Comparison of ENCODE assay signal across 1 cellular context in the genomic region with DNA sequence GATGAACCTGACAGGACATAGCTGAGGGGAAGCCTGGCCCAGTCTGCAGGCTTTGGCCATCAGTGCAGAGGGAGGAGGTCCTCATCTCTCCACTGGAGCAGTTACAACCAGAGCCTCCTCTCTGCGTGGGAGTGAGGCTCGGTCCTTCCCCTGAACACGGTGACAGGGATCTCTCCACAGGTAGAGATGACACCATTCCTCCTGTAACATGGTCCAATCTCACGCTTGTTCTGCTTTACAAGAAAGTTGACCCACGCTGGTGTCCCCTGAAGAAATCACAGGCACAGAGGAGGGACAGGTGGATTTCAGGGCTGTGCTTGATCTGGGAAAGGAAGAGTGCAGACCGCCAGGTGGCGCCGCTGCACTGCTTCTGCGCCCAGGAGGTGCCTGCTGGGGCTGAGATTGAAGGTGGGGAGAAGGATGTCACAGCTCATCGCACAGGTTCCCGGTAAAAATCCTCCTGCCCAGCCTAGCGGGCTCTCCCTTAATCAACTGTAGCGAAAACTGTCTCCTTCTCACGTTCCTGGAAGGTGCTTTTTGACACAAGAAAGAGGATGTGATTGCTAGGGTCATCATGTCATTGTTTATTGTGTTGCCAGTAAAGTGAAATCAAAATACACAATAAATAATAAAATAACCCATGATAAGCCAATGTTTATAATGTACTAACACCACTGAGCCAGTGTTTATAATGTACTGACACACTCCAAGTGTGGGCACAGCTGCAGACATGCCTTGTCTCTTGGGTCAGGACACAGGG.
TF ChIP-seq lines count a peak whose summit lies in the region.

No MANE protein-coding gene starts in this region.

TF ChIP-seq in H1, 55 proteins besides CTCF, POLR2A, EP300 and RAD21:
- TF ChIP-seq SRF (IDR thresholded peaks at IDR 0.05; ENCODE audit: low read depth, low read length) (no peak), GTF2F1 (IDR thresholded peaks at IDR 0.05; ENCODE audit: borderline replicate concordance, low read depth, low read length) (peak; percentile 18; the same call in 1 of the 2 replicates), POU5F1 (IDR thresholded peaks at IDR 0.05; ENCODE audit: low read depth, low read length) (no peak), SP1 (IDR thresholded peaks at IDR 0.05; ENCODE audit: low read depth, low read length) (no peak), ASH2L (IDR thresholded peaks at IDR 0.05; ENCODE audit: low read length) (no peak), JUND (IDR thresholded peaks at IDR 0.05; ENCODE audit: low read length) (peak; percentile 32; the same call in 1 of the 2 replicates), CBX5 (IDR thresholded peaks at IDR 0.05; ENCODE audit: low read depth, low read length) (no peak), SP4 (IDR thresholded peaks at IDR 0.05; ENCODE audit: low read length) (no peak), HDAC6 (IDR thresholded peaks at IDR 0.05; ENCODE audit: low read depth, low read length) (no peak), RXRA (IDR thresholded peaks at IDR 0.05; ENCODE audit: insufficient read depth, low read depth, low read length) (no peak), BACH1 (IDR thresholded peaks at IDR 0.05; ENCODE audit: low read length) (no peak), RBBP5 (IDR thresholded peaks at IDR 0.05; ENCODE audit: borderline replicate concordance, low read depth, low read length) (no peak), SIX5 (IDR thresholded peaks at IDR 0.05; ENCODE audit: low read depth, low read length) (no peak), TCF12 (IDR thresholded peaks at IDR 0.05; ENCODE audit: low read depth, low read length) (no peak), TEAD4 (IDR thresholded peaks at IDR 0.05; ENCODE audit: low read depth, low read length) (peak; percentile 30; the same call in 1 of the 2 replicates), GABPA (IDR thresholded peaks at IDR 0.05; ENCODE audit: borderline replicate concordance, insufficient read depth, low read length) (no peak), FOSL1 (IDR thresholded peaks at IDR 0.05; ENCODE audit: insufficient read depth, low read depth, low read length) (no peak), CHD2 (IDR thresholded peaks at IDR 0.05; ENCODE audit: low read length) (no peak), MAFK (IDR thresholded peaks at IDR 0.05; ENCODE audit: low read depth, low read length) (no peak), YY1 (IDR thresholded peaks at IDR 0.05; ENCODE audit: low read depth, low read length) (0 out of 2 replicates have a peak, but pooled peaks have one; percentile 25), EZH2 (IDR thresholded peaks at IDR 0.05; ENCODE audit: low read depth, low read length, severe bottlenecking) (no peak), KDM1A (IDR thresholded peaks at IDR 0.05; ENCODE audit: borderline replicate concordance, low read length) (no peak), USF2 (IDR thresholded peaks at IDR 0.05; ENCODE audit: low read length) (no peak), CHD1 (IDR thresholded peaks at IDR 0.05; ENCODE audit: low read depth, low read length) (no peak), TAF1 (IDR thresholded peaks at IDR 0.05; ENCODE audit: low read depth, low read length) (no peak), TBP (IDR thresholded peaks at IDR 0.05; ENCODE audit: low read depth, low read length) (peak; percentile 43; the same call in 1 of the 2 replicates), CTBP2 (IDR thresholded peaks at IDR 0.05; ENCODE audit: borderline replicate concordance, insufficient read depth, insufficient read length, low read length) (no peak), SAP30 (IDR thresholded peaks at IDR 0.05; ENCODE audit: insufficient read depth, insufficient replicate concordance, low read length) (no peak), EGR1 (IDR thresholded peaks at IDR 0.05; ENCODE audit: borderline replicate concordance, low read depth, low read length) (no peak), BCL11A (IDR thresholded peaks at IDR 0.05; ENCODE audit: low read depth in 2 of 2, low read length in 2 of 2) (no peak), JUN (IDR thresholded peaks at IDR 0.05; ENCODE audit: low read depth, low read length) (no peak), BRCA1 (IDR thresholded peaks at IDR 0.05; ENCODE audit: low read depth, low read length) (no peak), HDAC2 (IDR thresholded peaks at IDR 0.05; ENCODE audit: borderline replicate concordance in 1 of 2, low read depth in 2 of 2, low read length in 2 of 2) (no peak), RFX5 (IDR thresholded peaks at IDR 0.05; ENCODE audit: borderline replicate concordance, low read depth, low read length) (no peak; the same call in 1 of the 2 replicates), CEBPB (IDR thresholded peaks at IDR 0.05; ENCODE audit: low read depth, low read length) (no peak), NANOG (IDR thresholded peaks at IDR 0.05; ENCODE audit: insufficient read depth, low read depth, low read length, poor library complexity, severe bottlenecking) (no peak), PHF8 (conservative IDR thresholded peaks at IDR 0.05; ENCODE audit: low read depth, low read length) (no peak), MAX (IDR thresholded peaks at IDR 0.05) (peak; percentile 47), TAF7 (optimal IDR thresholded peaks at IDR 0.05; ENCODE audit: borderline replicate concordance, low read depth, low read length) (no peak), RNF2 (IDR thresholded peaks at IDR 0.05; ENCODE audit: borderline replicate concordance, low read depth, low read length, missing control alignments, poor library complexity, severe bottlenecking) (no peak), POLR2AphosphoS5 (IDR thresholded peaks at IDR 0.05; ENCODE audit: low read depth, low read length) (no peak), SIN3A (conservative IDR thresholded peaks at IDR 0.05 in 1 of 2, IDR thresholded peaks at IDR 0.05 in 1 of 2; ENCODE audit: low read depth in 1 of 2, low read length in 2 of 2) (0 out of 4 replicates have a peak, but pooled peaks of 1 of the 2 experiments have one; percentile 45), SIRT6 (IDR thresholded peaks at IDR 0.05; ENCODE audit: low read length) (no peak), ZNF274 (IDR thresholded peaks at IDR 0.05; ENCODE audit: borderline replicate concordance, extremely low read depth, low read length) (no peak), KDM5A (IDR thresholded peaks at IDR 0.05; ENCODE audit: low read length) (no peak), SP2 (IDR thresholded peaks at IDR 0.05; ENCODE audit: low read length) (no peak), SUZ12 (IDR thresholded peaks at IDR 0.05; ENCODE audit: low read length) (no peak), CBX8 (IDR thresholded peaks at IDR 0.05; ENCODE audit: borderline replicate concordance, low read depth, low read length) (no peak), KDM4A (IDR thresholded peaks at IDR 0.05; ENCODE audit: low read depth, low read length, severe bottlenecking) (no peak), CREB1 (IDR thresholded peaks at IDR 0.05) (0 out of 2 replicates have a peak, but pooled peaks have one; percentile 32), NRF1 (IDR thresholded peaks at IDR 0.05; ENCODE audit: low read depth, low read length) (no peak)
- TF ChIP-seq, protein P1, sequence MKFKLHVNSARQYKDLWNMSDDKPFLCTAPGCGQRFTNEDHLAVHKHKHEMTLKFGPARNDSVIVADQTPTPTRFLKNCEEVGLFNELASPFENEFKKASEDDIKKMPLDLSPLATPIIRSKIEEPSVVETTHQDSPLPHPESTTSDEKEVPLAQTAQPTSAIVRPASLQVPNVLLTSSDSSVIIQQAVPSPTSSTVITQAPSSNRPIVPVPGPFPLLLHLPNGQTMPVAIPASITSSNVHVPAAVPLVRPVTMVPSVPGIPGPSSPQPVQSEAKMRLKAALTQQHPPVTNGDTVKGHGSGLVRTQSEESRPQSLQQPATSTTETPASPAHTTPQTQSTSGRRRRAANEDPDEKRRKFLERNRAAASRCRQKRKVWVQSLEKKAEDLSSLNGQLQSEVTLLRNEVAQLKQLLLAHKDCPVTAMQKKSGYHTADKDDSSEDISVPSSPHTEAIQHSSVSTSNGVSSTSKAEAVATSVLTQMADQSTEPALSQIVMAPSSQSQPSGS (IDR thresholded peaks at IDR 0.05; ENCODE audit: low read length): no peak
- TF ChIP-seq, protein P2, sequence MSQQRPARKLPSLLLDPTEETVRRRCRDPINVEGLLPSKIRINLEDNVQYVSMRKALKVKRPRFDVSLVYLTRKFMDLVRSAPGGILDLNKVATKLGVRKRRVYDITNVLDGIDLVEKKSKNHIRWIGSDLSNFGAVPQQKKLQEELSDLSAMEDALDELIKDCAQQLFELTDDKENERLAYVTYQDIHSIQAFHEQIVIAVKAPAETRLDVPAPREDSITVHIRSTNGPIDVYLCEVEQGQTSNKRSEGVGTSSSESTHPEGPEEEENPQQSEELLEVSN (IDR thresholded peaks at IDR 0.05): peak; percentile 67
- TF ChIP-seq, protein P3, sequence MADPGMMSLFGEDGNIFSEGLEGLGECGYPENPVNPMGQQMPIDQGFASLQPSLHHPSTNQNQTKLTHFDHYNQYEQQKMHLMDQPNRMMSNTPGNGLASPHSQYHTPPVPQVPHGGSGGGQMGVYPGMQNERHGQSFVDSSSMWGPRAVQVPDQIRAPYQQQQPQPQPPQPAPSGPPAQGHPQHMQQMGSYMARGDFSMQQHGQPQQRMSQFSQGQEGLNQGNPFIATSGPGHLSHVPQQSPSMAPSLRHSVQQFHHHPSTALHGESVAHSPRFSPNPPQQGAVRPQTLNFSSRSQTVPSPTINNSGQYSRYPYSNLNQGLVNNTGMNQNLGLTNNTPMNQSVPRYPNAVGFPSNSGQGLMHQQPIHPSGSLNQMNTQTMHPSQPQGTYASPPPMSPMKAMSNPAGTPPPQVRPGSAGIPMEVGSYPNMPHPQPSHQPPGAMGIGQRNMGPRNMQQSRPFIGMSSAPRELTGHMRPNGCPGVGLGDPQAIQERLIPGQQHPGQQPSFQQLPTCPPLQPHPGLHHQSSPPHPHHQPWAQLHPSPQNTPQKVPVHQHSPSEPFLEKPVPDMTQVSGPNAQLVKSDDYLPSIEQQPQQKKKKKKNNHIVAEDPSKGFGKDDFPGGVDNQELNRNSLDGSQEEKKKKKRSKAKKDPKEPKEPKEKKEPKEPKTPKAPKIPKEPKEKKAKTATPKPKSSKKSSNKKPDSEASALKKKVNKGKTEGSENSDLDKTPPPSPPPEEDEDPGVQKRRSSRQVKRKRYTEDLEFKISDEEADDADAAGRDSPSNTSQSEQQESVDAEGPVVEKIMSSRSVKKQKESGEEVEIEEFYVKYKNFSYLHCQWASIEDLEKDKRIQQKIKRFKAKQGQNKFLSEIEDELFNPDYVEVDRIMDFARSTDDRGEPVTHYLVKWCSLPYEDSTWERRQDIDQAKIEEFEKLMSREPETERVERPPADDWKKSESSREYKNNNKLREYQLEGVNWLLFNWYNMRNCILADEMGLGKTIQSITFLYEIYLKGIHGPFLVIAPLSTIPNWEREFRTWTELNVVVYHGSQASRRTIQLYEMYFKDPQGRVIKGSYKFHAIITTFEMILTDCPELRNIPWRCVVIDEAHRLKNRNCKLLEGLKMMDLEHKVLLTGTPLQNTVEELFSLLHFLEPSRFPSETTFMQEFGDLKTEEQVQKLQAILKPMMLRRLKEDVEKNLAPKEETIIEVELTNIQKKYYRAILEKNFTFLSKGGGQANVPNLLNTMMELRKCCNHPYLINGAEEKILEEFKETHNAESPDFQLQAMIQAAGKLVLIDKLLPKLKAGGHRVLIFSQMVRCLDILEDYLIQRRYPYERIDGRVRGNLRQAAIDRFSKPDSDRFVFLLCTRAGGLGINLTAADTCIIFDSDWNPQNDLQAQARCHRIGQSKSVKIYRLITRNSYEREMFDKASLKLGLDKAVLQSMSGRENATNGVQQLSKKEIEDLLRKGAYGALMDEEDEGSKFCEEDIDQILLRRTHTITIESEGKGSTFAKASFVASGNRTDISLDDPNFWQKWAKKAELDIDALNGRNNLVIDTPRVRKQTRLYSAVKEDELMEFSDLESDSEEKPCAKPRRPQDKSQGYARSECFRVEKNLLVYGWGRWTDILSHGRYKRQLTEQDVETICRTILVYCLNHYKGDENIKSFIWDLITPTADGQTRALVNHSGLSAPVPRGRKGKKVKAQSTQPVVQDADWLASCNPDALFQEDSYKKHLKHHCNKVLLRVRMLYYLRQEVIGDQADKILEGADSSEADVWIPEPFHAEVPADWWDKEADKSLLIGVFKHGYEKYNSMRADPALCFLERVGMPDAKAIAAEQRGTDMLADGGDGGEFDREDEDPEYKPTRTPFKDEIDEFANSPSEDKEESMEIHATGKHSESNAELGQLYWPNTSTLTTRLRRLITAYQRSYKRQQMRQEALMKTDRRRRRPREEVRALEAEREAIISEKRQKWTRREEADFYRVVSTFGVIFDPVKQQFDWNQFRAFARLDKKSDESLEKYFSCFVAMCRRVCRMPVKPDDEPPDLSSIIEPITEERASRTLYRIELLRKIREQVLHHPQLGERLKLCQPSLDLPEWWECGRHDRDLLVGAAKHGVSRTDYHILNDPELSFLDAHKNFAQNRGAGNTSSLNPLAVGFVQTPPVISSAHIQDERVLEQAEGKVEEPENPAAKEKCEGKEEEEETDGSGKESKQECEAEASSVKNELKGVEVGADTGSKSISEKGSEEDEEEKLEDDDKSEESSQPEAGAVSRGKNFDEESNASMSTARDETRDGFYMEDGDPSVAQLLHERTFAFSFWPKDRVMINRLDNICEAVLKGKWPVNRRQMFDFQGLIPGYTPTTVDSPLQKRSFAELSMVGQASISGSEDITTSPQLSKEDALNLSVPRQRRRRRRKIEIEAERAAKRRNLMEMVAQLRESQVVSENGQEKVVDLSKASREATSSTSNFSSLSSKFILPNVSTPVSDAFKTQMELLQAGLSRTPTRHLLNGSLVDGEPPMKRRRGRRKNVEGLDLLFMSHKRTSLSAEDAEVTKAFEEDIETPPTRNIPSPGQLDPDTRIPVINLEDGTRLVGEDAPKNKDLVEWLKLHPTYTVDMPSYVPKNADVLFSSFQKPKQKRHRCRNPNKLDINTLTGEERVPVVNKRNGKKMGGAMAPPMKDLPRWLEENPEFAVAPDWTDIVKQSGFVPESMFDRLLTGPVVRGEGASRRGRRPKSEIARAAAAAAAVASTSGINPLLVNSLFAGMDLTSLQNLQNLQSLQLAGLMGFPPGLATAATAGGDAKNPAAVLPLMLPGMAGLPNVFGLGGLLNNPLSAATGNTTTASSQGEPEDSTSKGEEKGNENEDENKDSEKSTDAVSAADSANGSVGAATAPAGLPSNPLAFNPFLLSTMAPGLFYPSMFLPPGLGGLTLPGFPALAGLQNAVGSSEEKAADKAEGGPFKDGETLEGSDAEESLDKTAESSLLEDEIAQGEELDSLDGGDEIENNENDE (IDR thresholded peaks at IDR 0.05; ENCODE audit: insufficient replicate concordance, low read length): no peak
- TF ChIP-seq, protein P4, sequence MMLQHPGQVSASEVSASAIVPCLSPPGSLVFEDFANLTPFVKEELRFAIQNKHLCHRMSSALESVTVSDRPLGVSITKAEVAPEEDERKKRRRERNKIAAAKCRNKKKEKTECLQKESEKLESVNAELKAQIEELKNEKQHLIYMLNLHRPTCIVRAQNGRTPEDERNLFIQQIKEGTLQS (IDR thresholded peaks at IDR 0.05; ENCODE audit: insufficient read depth, low read depth, low read length): no peak
